Comparison of ENCODE assay signal across 1 cellular context in genomic region chr22:49935561-49935960, GRCh38.
TF ChIP-seq lines count a peak whose summit lies in the region.

No MANE protein-coding gene starts in this region.

TF ChIP-seq in GM23338, 12 proteins besides CTCF, POLR2A, EP300 and RAD21:
- TF ChIP-seq, protein P1, sequence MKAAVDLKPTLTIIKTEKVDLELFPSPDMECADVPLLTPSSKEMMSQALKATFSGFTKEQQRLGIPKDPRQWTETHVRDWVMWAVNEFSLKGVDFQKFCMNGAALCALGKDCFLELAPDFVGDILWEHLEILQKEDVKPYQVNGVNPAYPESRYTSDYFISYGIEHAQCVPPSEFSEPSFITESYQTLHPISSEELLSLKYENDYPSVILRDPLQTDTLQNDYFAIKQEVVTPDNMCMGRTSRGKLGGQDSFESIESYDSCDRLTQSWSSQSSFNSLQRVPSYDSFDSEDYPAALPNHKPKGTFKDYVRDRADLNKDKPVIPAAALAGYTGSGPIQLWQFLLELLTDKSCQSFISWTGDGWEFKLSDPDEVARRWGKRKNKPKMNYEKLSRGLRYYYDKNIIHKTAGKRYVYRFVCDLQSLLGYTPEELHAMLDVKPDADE (IDR thresholded peaks at IDR 0.05), result no peak
- TF ChIP-seq ZNF331 (CRISPR knock-in tag; IDR thresholded peaks at IDR 0.05; ENCODE audit: low read depth) (no peak), STAT1 (IDR thresholded peaks at IDR 0.05; ENCODE audit: unreplicated experiment) (no peak), NANOG (IDR thresholded peaks at IDR 0.05; ENCODE audit: borderline replicate concordance) (no peak), EZH2 (IDR thresholded peaks at IDR 0.05; ENCODE audit: low read depth, unreplicated experiment) (no peak), CREB1 (CRISPR knock-in tag; IDR thresholded peaks at IDR 0.05; ENCODE audit: low read depth) (no peak), EZH2phosphoT487 (IDR thresholded peaks at IDR 0.05; ENCODE audit: unreplicated experiment) (no peak), ZNF114 (CRISPR knock-in tag; IDR thresholded peaks at IDR 0.05) (no peak), JUNB (IDR thresholded peaks at IDR 0.05; ENCODE audit: unreplicated experiment) (no peak), POLR2AphosphoS5 (IDR thresholded peaks at IDR 0.05; ENCODE audit: low read depth) (no peak)
- TF ChIP-seq, protein P2, sequence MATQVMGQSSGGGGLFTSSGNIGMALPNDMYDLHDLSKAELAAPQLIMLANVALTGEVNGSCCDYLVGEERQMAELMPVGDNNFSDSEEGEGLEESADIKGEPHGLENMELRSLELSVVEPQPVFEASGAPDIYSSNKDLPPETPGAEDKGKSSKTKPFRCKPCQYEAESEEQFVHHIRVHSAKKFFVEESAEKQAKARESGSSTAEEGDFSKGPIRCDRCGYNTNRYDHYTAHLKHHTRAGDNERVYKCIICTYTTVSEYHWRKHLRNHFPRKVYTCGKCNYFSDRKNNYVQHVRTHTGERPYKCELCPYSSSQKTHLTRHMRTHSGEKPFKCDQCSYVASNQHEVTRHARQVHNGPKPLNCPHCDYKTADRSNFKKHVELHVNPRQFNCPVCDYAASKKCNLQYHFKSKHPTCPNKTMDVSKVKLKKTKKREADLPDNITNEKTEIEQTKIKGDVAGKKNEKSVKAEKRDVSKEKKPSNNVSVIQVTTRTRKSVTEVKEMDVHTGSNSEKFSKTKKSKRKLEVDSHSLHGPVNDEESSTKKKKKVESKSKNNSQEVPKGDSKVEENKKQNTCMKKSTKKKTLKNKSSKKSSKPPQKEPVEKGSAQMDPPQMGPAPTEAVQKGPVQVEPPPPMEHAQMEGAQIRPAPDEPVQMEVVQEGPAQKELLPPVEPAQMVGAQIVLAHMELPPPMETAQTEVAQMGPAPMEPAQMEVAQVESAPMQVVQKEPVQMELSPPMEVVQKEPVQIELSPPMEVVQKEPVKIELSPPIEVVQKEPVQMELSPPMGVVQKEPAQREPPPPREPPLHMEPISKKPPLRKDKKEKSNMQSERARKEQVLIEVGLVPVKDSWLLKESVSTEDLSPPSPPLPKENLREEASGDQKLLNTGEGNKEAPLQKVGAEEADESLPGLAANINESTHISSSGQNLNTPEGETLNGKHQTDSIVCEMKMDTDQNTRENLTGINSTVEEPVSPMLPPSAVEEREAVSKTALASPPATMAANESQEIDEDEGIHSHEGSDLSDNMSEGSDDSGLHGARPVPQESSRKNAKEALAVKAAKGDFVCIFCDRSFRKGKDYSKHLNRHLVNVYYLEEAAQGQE (IDR thresholded peaks at IDR 0.05; ENCODE audit: unreplicated experiment), result no peak
- TF ChIP-seq, protein P3, sequence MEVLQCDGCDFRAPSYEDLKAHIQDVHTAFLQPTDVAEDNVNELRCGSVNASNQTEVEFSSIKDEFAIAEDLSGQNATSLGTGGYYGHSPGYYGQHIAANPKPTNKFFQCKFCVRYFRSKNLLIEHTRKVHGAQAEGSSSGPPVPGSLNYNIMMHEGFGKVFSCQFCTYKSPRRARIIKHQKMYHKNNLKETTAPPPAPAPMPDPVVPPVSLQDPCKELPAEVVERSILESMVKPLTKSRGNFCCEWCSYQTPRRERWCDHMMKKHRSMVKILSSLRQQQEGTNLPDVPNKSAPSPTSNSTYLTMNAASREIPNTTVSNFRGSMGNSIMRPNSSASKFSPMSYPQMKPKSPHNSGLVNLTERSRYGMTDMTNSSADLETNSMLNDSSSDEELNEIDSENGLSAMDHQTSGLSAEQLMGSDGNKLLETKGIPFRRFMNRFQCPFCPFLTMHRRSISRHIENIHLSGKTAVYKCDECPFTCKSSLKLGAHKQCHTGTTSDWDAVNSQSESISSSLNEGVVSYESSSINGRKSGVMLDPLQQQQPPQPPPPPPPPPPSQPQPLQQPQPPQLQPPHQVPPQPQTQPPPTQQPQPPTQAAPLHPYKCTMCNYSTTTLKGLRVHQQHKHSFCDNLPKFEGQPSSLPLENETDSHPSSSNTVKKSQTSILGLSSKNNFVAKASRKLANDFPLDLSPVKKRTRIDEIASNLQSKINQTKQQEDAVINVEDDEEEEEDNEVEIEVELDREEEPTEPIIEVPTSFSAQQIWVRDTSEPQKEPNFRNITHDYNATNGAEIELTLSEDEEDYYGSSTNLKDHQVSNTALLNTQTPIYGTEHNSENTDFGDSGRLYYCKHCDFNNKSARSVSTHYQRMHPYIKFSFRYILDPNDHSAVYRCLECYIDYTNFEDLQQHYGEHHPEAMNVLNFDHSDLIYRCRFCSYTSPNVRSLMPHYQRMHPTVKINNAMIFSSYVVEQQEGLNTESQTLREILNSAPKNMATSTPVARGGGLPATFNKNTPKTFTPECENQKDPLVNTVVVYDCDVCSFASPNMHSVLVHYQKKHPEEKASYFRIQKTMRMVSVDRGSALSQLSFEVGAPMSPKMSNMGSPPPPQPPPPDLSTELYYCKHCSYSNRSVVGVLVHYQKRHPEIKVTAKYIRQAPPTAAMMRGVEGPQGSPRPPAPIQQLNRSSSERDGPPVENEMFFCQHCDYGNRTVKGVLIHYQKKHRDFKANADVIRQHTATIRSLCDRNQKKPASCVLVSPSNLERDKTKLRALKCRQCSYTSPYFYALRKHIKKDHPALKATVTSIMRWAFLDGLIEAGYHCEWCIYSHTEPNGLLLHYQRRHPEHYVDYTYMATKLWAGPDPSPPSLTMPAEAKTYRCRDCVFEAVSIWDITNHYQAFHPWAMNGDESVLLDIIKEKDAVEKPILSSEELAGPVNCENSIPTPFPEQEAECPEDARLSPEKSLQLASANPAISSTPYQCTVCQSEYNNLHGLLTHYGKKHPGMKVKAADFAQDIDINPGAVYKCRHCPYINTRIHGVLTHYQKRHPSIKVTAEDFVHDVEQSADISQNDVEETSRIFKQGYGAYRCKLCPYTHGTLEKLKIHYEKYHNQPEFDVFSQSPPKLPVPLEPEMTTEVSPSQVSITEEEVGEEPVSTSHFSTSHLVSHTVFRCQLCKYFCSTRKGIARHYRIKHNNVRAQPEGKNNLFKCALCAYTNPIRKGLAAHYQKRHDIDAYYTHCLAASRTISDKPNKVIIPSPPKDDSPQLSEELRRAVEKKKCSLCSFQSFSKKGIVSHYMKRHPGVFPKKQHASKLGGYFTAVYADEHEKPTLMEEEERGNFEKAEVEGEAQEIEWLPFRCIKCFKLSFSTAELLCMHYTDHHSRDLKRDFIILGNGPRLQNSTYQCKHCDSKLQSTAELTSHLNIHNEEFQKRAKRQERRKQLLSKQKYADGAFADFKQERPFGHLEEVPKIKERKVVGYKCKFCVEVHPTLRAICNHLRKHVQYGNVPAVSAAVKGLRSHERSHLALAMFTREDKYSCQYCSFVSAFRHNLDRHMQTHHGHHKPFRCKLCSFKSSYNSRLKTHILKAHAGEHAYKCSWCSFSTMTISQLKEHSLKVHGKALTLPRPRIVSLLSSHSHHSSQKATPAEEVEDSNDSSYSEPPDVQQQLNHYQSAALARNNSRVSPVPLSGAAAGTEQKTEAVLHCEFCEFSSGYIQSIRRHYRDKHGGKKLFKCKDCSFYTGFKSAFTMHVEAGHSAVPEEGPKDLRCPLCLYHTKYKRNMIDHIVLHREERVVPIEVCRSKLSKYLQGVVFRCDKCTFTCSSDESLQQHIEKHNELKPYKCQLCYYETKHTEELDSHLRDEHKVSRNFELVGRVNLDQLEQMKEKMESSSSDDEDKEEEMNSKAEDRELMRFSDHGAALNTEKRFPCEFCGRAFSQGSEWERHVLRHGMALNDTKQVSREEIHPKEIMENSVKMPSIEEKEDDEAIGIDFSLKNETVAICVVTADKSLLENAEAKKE (CRISPR knock-in tag; IDR thresholded peaks at IDR 0.05), result no peak
